Comparison of ENCODE assay signal across 8 cellular contexts in genomic region chr1:112298558-112298957, GRCh38.
A peak's percentile ranks its signal among the peaks of the same experiment; 100 is the strongest.
DNase-seq lines count a peak whose midpoint lies in the region; ATAC-seq, FAIRE-seq and TF ChIP-seq lines count a peak whose summit lies in the region.

No MANE protein-coding gene starts in this region.

- H3K27ac ChIP-seq in MM.1S (ENCODE audit: low read length) = no peak overlapping the region
- H3K27ac ChIP-seq in WERI-Rb-1 = no peak overlapping the region
- no peak overlapping the region for H3K27ac ChIP-seq in small intestine (ENCODE audit: low read depth in 1 of 2, low read length in 1 of 2)

- no peaks in the 10 kb centered on the region for H3K79me2 ChIP-seq in MM.1S (ENCODE audit: low read length)

- peak; percentile 51 for TF ChIP-seq CTCF in MM.1S (IDR thresholded peaks at IDR 0.05; ENCODE audit: low read length)
- TF ChIP-seq CTCF in WERI-Rb-1 (IDR thresholded peaks at IDR 0.05; ENCODE audit: low read depth, low read length) = peak; percentile 76

- no peak for FAIRE-seq in small intestine (lab: Jason Lieb, UNC)

- H3K27me3 Mint-ChIP-seq in activated T-cell treated with anti-CD3 and anti-CD28 coated beads, Interleukin-2, amount 50 U/mL, for 4 hours (ENCODE audit: low read depth) = peaks cover 8% of the 10 kb centered on the region

- no peak overlapping the region for H2AFZ ChIP-seq in MM.1S (ENCODE audit: low read length)

- H3K9me2 ChIP-seq in MM.1S (replicated peaks; ENCODE audit: insufficient read depth, low read length) = no peaks in the 10 kb centered on the region

- H3F3A ChIP-seq in MM.1S (ENCODE audit: insufficient read depth, low read length) = no peaks in the 10 kb centered on the region

- no peaks in the 10 kb centered on the region for H4K20me1 ChIP-seq in MM.1S (ENCODE audit: insufficient read depth, low read length)

- H3K4me3 Mint-ChIP-seq in activated T-cell treated with anti-CD3 and anti-CD28 coated beads, Interleukin-2, amount 50 U/mL, for 4 hours = no peak overlapping the region

- no peak overlapping the region for H3K9ac ChIP-seq in MM.1S (ENCODE audit: low read length)

- no peaks in the 10 kb centered on the region for H3K4me1 Mint-ChIP-seq in activated T-cell treated with anti-CD3 and anti-CD28 coated beads, Interleukin-2, amount 50 U/mL, for 4 hours (ENCODE audit: low read depth)

- no peak overlapping the region for H3K4me3 ChIP-seq in MM.1S (ENCODE audit: low read length)
- H3K4me3 ChIP-seq in WERI-Rb-1 (ENCODE audit: low read depth, low read length) = no peak overlapping the region
- H3K4me3 ChIP-seq in small intestine (ENCODE audit: low read depth in 1 of 2, low read length in 2 of 2) = no peak overlapping the region

- H3K9me3 Mint-ChIP-seq in activated T-cell treated with anti-CD3 and anti-CD28 coated beads, Interleukin-2, amount 50 U/mL, for 4 hours = peaks cover 9% of the 10 kb centered on the region

- WGBS in small intestine, 3 donors = 26 to 39% (median 31%) methylated on average over 1 of the region's 1 CpG

- no peak overlapping the region for H3K4me2 ChIP-seq in MM.1S (ENCODE audit: low read depth, low read length)

- no peaks in the 10 kb centered on the region for H3K27me3 ChIP-seq in MM.1S (replicated peaks; ENCODE audit: insufficient read depth, low read length)
- no peaks in the 10 kb centered on the region for H3K27me3 ChIP-seq in WERI-Rb-1 (ENCODE audit: insufficient read depth, low read depth, severe bottlenecking)
- no peaks in the 10 kb centered on the region for H3K27me3 ChIP-seq in small intestine (ENCODE audit: control insufficient read depth in 2 of 2, insufficient read depth in 2 of 2, low read length in 2 of 2)

- H3K36me3 Mint-ChIP-seq in activated T-cell treated with anti-CD3 and anti-CD28 coated beads, Interleukin-2, amount 50 U/mL, for 4 hours (ENCODE audit: insufficient read depth) = no peaks in the 10 kb centered on the region

- H3K36me3 ChIP-seq in MM.1S (replicated peaks; ENCODE audit: insufficient read depth, low read length) (no peaks in the 10 kb centered on the region), WERI-Rb-1 (no peaks in the 10 kb centered on the region), small intestine (ENCODE audit: control insufficient read depth in 2 of 2, insufficient read depth in 2 of 2, low read length in 2 of 2) (no peaks in the 10 kb centered on the region)

- no peak for ATAC-seq in activated T-cell treated with anti-CD3 and anti-CD28 coated beads, Interleukin-2, amount 50 U/mL, for 4 hours
- ATAC-seq in GM18873 (IDR thresholded peaks at IDR 0.05; ENCODE audit: low FRiP score, unreplicated experiment) = no peak

- H3K4me1 ChIP-seq in MM.1S (ENCODE audit: low read length) (no peaks in the 10 kb centered on the region), small intestine (ENCODE audit: control insufficient read depth in 2 of 2, insufficient read depth in 1 of 2, low read depth in 1 of 2, low read length in 1 of 2) (no peaks in the 10 kb centered on the region)

- peak; percentile 20 for DNase-seq in activated T-cell treated with anti-CD3 and anti-CD28 coated beads, Interleukin-2, amount 50 U/mL, for 1 hour
- no peak for DNase-seq in activated T-cell treated with anti-CD3 and anti-CD28 coated beads, Interleukin-2, amount 50 U/mL, for 4 hours
- DNase-seq in MM.1S (peak; percentile 25), WERI-Rb-1 (peak; percentile 83), foreskin melanocyte (peak; percentile 17), small intestine (peak; percentile 17), NCI-H128 (lab: John Stamatoyannopoulos, UW; ENCODE audit: unreplicated experiment) (no peak)

- no peaks in the 10 kb centered on the region for H3K9me3 ChIP-seq in MM.1S (replicated peaks; ENCODE audit: insufficient read depth, low read length)
- H3K9me3 ChIP-seq in WERI-Rb-1 (ENCODE audit: severe bottlenecking) = peaks cover 8% of the 10 kb centered on the region
- H3K9me3 ChIP-seq in small intestine (ENCODE audit: control insufficient read depth, low read depth) = no peaks in the 10 kb centered on the region

Comparison
In these comparisons a context has a peak if more than half of its experiments do, and no peak if none do; other contexts are left out.
1. DNase-seq: peak in activated T-cell treated with anti-CD3 and anti-CD28 coated beads, Interleukin-2, amount 50 U/mL, for 1 hour (single experiment), MM.1S (single experiment), WERI-Rb-1 (single experiment), foreskin melanocyte (single experiment) and small intestine (single experiment); none in activated T-cell treated with anti-CD3 and anti-CD28 coated beads, Interleukin-2, amount 50 U/mL, for 4 hours (single experiment) and NCI-H128 (single experiment).